Comparison of ENCODE assay signal across 22 cellular contexts in genomic region chr6:48325701-48326100, GRCh38.
A peak's percentile ranks its signal among the peaks of the same experiment; 100 is the strongest.
DNase-seq lines count a peak whose midpoint lies in the region; ATAC-seq and TF ChIP-seq lines count a peak whose summit lies in the region.
"Had no signal": no experiment of that assay in that cellular context is flagged by ENCODE, and none has a peak within 500 bp of the region (broad histone marks: within the 10 kb centered on the region; RNA-seq: fewer than 3 reads in every experiment).

No MANE protein-coding gene starts in this region.

- H3K4me3 ChIP-seq in GM23338 = no peak overlapping the region
- H3K4me3 ChIP-seq in fibroblast of pulmonary artery (replicated peaks; ENCODE audit: low read depth, low read length) = no peak overlapping the region
- H3K4me3 ChIP-seq in skeletal muscle cell (ENCODE audit: low read depth, low read length) = no peak overlapping the region
- H3K4me3 ChIP-seq in left ventricle myocardium inferior = no peak overlapping the region
- H3K4me3 ChIP-seq: BLaER1, HAP-1, MG63 had no signal

- no peaks in the 10 kb centered on the region for H4K20me1 ChIP-seq in GM23338 (replicated peaks; ENCODE audit: insufficient read depth)
- H4K20me1 ChIP-seq: BLaER1 had no signal

- intact Hi-C loops in left ventricle myocardium inferior (cut with micrococcal nuclease) = no loop called here
- intact Hi-C loops in activated CD4-positive, alpha-beta memory T cell treated with anti-CD3 and anti-CD28 coated beads for 36 hours (cut with micrococcal nuclease) = no loop called here

- H2AFZ ChIP-seq in GM23338 = peak overlapping the region; percentile 38; the same call in 1 of the 2 replicates

- no peak overlapping the region for H3K4me2 ChIP-seq in GM23338
- H3K4me2 ChIP-seq: BLaER1 had no signal

- no peak for ATAC-seq in GM23338
- ATAC-seq: PC-3 had no signal

- H3K4me1 Mint-ChIP-seq in GM23338 = no peaks in the 10 kb centered on the region
- no peaks in the 10 kb centered on the region for H3K4me1 Mint-ChIP-seq in activated CD4-positive, alpha-beta memory T cell treated with anti-CD3 and anti-CD28 coated beads for 36 hours (ENCODE audit: low read depth)
- H3K4me1 Mint-ChIP-seq: CD4-positive, alpha-beta memory T cell had no signal

- H3K9me2 ChIP-seq in GM23338 (ENCODE audit: insufficient read depth) = no peaks in the 10 kb centered on the region

- no peak overlapping the region for H3K27ac ChIP-seq in GM23338 (ENCODE audit: low read depth)
- no peak overlapping the region for H3K27ac ChIP-seq in left ventricle myocardium inferior (replicated peaks)
- H3K27ac ChIP-seq: BLaER1, HL-60, RWPE1 had no signal

- no peaks in the 10 kb centered on the region for H3K9me3 Mint-ChIP-seq in GM23338
- H3K9me3 Mint-ChIP-seq in activated CD4-positive, alpha-beta memory T cell treated with anti-CD3 and anti-CD28 coated beads for 36 hours = peaks cover 9% of the 10 kb centered on the region

- H3K36me3 ChIP-seq in GM23338 (ENCODE audit: insufficient read depth) (no peaks in the 10 kb centered on the region), left ventricle myocardium inferior (no peaks in the 10 kb centered on the region)
- H3K36me3 ChIP-seq: BLaER1, HAP-1, MG63 had no signal

- DNase-seq in GM23338 (ENCODE audit: low spot score) = no peak
- DNase-seq in amniotic epithelial cell (ENCODE audit: low read depth) = peak; percentile 74
- peak; percentile 15 for DNase-seq in fibroblast of pulmonary artery (ENCODE audit: low read depth)
- peak; percentile 24 for DNase-seq in skeletal muscle cell (ENCODE audit: low read depth)
- no peak for DNase-seq in T-helper 2 cell
- no peak for DNase-seq in mesenteric fat pad (ENCODE audit: low spot score)
- no peak for DNase-seq in left ventricle myocardium inferior
- no peak for DNase-seq in activated CD4-positive, alpha-beta memory T cell treated with anti-CD3 and anti-CD28 coated beads for 36 hours
- DNase-seq: CD4-positive, alpha-beta memory T cell; DMS153; MG63; NCI-H1092 treated with DMSO at 0.1 percent for 48 hours; NCI-H146; NCI-H2029 treated with DMSO at 0.1 percent for 48 hours; NCI-H2171; NCI-H526; PC-3; SIG-M5 had no signal

- no peaks in the 10 kb centered on the region for H3K27me3 ChIP-seq in GM23338 (ENCODE audit: insufficient read depth)
- H3K27me3 ChIP-seq in left ventricle myocardium inferior (ENCODE audit: low read depth) = no peaks in the 10 kb centered on the region
- H3K27me3 ChIP-seq: BLaER1, MG63 had no signal

- CTCF ChIA-PET in activated CD4-positive, alpha-beta memory T cell treated with anti-CD3 and anti-CD28 coated beads for 36 hours (lab: Charles Lee) = no interaction called here

- no peak overlapping the region for H3K27ac Mint-ChIP-seq in GM23338
- H3K27ac Mint-ChIP-seq in activated CD4-positive, alpha-beta memory T cell treated with anti-CD3 and anti-CD28 coated beads for 36 hours = no peak overlapping the region
- H3K27ac Mint-ChIP-seq: CD4-positive, alpha-beta memory T cell had no signal

- POLR2A ChIA-PET in activated CD4-positive, alpha-beta memory T cell treated with anti-CD3 and anti-CD28 coated beads for 36 hours (lab: Charles Lee) = no interaction called here

- H3K36me3 Mint-ChIP-seq in GM23338 (ENCODE audit: low read depth) = no peaks in the 10 kb centered on the region
- no peaks in the 10 kb centered on the region for H3K36me3 Mint-ChIP-seq in activated CD4-positive, alpha-beta memory T cell treated with anti-CD3 and anti-CD28 coated beads for 36 hours
- H3K36me3 Mint-ChIP-seq: CD4-positive, alpha-beta memory T cell had no signal

- no peaks in the 10 kb centered on the region for H3K9me3 ChIP-seq in left ventricle myocardium inferior (replicated peaks)
- H3K9me3 ChIP-seq: BLaER1, HAP-1, MG63 had no signal

- no peak for TF ChIP-seq CTCF in GM23338 (conservative IDR thresholded peaks at IDR 0.05; ENCODE audit: low read depth in 2 of 2)
- TF ChIP-seq CTCF in fibroblast of pulmonary artery (IDR thresholded peaks at IDR 0.05; ENCODE audit: low read length, missing control alignments) = no peak
- TF ChIP-seq CTCF in left ventricle myocardium inferior (IDR thresholded peaks at IDR 0.05; ENCODE audit: borderline replicate concordance) = no peak

- H3K4me3 Mint-ChIP-seq in GM23338 = no peak overlapping the region
- H3K4me3 Mint-ChIP-seq in activated CD4-positive, alpha-beta memory T cell treated with anti-CD3 and anti-CD28 coated beads for 36 hours = no peak overlapping the region
- H3K4me3 Mint-ChIP-seq: CD4-positive, alpha-beta memory T cell had no signal

- no peaks in the 10 kb centered on the region for H3K4me1 ChIP-seq in GM23338 (ENCODE audit: insufficient read depth)
- no peaks in the 10 kb centered on the region for H3K4me1 ChIP-seq in left ventricle myocardium inferior
- H3K4me1 ChIP-seq: BLaER1, HAP-1 had no signal

- no peaks in the 10 kb centered on the region for H3F3A ChIP-seq in GM23338 (replicated peaks; ENCODE audit: low read depth)

- H3K27me3 Mint-ChIP-seq in GM23338 (ENCODE audit: insufficient read depth, low read depth, poor library complexity) = no peaks in the 10 kb centered on the region
- H3K27me3 Mint-ChIP-seq in activated CD4-positive, alpha-beta memory T cell treated with anti-CD3 and anti-CD28 coated beads for 36 hours = no peaks in the 10 kb centered on the region
- H3K27me3 Mint-ChIP-seq: CD4-positive, alpha-beta memory T cell had no signal

- H3K79me2 ChIP-seq in GM23338 (replicated peaks; ENCODE audit: insufficient read depth) = no peaks in the 10 kb centered on the region

TF ChIP-seq in GM23338, 12 proteins besides CTCF, POLR2A, EP300 and RAD21 (continues in another document):
- TF ChIP-seq ZNF114 (CRISPR knock-in tag; IDR thresholded peaks at IDR 0.05) (no peak), ZNF462 (CRISPR knock-in tag; IDR thresholded peaks at IDR 0.05) (no peak), POLR2AphosphoS5 (IDR thresholded peaks at IDR 0.05; ENCODE audit: low read depth) (no peak)
- TF ChIP-seq, protein P1, sequence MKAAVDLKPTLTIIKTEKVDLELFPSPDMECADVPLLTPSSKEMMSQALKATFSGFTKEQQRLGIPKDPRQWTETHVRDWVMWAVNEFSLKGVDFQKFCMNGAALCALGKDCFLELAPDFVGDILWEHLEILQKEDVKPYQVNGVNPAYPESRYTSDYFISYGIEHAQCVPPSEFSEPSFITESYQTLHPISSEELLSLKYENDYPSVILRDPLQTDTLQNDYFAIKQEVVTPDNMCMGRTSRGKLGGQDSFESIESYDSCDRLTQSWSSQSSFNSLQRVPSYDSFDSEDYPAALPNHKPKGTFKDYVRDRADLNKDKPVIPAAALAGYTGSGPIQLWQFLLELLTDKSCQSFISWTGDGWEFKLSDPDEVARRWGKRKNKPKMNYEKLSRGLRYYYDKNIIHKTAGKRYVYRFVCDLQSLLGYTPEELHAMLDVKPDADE (IDR thresholded peaks at IDR 0.05) = no peak

Comparison
In these comparisons a context has a peak if more than half of its experiments do, and no peak if none do; other contexts are left out.
1. DNase-seq: peak in amniotic epithelial cell (single experiment), fibroblast of pulmonary artery (single experiment) and skeletal muscle cell (single experiment); none in GM23338 (single experiment), T-helper 2 cell (0 of 5), mesenteric fat pad (single experiment), left ventricle myocardium inferior (single experiment) and activated CD4-positive, alpha-beta memory T cell treated with anti-CD3 and anti-CD28 coated beads for 36 hours (single experiment).